In the genomic region with DNA sequence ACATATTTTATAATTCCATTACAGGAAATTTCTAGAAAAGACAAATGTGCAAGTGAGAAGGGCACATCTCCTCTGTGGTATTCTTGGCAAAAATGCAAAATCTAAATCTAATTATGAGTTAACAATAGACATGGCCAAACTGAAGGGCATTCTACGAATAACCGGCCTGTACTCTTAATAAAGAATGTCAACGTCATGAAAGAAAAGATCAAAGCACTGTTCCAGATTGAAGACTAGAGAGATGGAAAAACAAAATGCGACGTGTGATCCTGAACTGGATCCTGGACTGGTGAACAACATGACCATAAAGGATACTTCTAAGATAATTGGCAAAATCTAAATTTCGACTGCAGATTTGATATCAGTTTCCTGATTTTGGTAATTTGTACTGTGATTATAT, we compare ENCODE assay signal across 10 cellular contexts. TPM values are rescaled to one million over a fixed set of nuclear protein-coding genes. Genes with fewer than 3 reads are reported as not detected.
"Had no signal": no experiment of that assay in that cellular context is flagged by ENCODE, and none has a peak within 500 bp of the region (broad histone marks: within the 10 kb centered on the region; RNA-seq: fewer than 3 reads in every experiment).

No MANE protein-coding gene starts in this region.

- H3K27ac ChIP-seq: HL-60 had no signal

- FAIRE-seq: H1, HepG2 had no signal

- H3K4me3 ChIP-seq: GM23338, HAP-1 had no signal

- H3K36me3 ChIP-seq: HAP-1 had no signal

- DNase-seq: H7, HFFc6 had no signal

- ATAC-seq: GM23338, HCT116, HepG2 had no signal

- H3K9me3 ChIP-seq: HAP-1 had no signal

RNA-seq across cellular contexts. Expression of a gene that starts 3.0 kb away (rescaled TPM):
- total RNA-seq: H1, H7, HT1080 had no signal
- polyA plus RNA-seq: GM23338, H1, IgD-negative memory B cell had no signal
